ENCODE assay signal across 16 cellular contexts in the genomic region with DNA sequence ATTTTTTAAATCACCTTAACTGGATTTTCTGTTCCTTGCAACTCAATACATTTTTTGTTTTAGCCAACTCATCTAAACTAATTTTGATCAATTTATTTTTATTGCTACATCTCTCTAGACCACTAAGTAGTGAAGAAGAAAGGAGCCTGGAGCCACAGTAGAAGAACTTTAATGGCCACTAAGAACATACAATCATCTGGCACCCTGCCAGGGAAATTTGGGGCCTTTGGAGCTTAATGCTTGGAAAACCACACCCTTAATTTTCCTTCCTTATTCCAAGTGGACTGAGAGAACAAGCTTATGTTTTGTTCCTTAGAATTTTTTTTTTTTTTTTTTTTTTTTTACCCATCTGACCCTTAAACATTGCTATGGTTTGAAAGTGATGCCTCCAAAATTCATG. TPM values are rescaled to one million over a fixed set of nuclear protein-coding genes. Genes with fewer than 3 reads are reported as not detected.
A peak's percentile ranks its signal among the peaks of the same experiment; 100 is the strongest.
DNase-seq lines count a peak whose midpoint lies in the region; ATAC-seq lines count a peak whose summit lies in the region.
"Had no signal": no experiment of that assay in that cellular context is flagged by ENCODE, and none has a peak within 500 bp of the region (broad histone marks: within the 10 kb centered on the region; RNA-seq: fewer than 3 reads in every experiment).

No MANE protein-coding gene starts in this region.

- H3K4me3 ChIP-seq in mucosa of rectum (ENCODE audit: low read length in 2 of 2) = no peak overlapping the region
- H3K4me3 ChIP-seq: BLaER1, SJSA1 had no signal

- no peak overlapping the region for H3K9ac ChIP-seq in mucosa of rectum (ENCODE audit: low read depth in 1 of 2, low read length in 2 of 2)
- H3K9ac ChIP-seq: BLaER1 had no signal

- H3K27ac Mint-ChIP-seq in activated naive CD8-positive, alpha-beta T cell treated with anti-CD3 and anti-CD28 coated beads, Interleukin-2, amount 50 U/mL, for 24 hours = no peak overlapping the region
- no peak overlapping the region for H3K27ac Mint-ChIP-seq in stimulated activated naive B cell treated with anti-CD40 and anti-IgM and Interleukin-4, amounts not matched to agents 10 μg/mL and 1 μg/mL and 100 μg/mL, for 72 hours
- H3K27ac Mint-ChIP-seq: CD8-positive, alpha-beta T cell had no signal

- no peaks in the 10 kb centered on the region for H3K27me3 ChIP-seq in mucosa of rectum (ENCODE audit: control insufficient read depth in 2 of 2, insufficient read depth in 2 of 2, low read length in 2 of 2)
- H3K27me3 ChIP-seq: BLaER1, SJSA1 had no signal

- H3K36me3 ChIP-seq in mucosa of rectum (ENCODE audit: control insufficient read depth in 2 of 2, insufficient read depth in 2 of 2, low read length in 2 of 2) = peaks cover 7 to 11% of the 10 kb centered on the region in 2 donors

- DNase-seq in NCI-H748 (lab: John Stamatoyannopoulos, UW; ENCODE audit: unreplicated experiment) (peak; percentile 36), NCI-H748 treated with DMSO at 0.1 percent for 48 hours (lab: John Stamatoyannopoulos, UW) (no peak), LoVo (ENCODE audit: low spot score) (peak; percentile 45), RPMI7951 (ENCODE audit: low read depth) (peak; percentile 10), HPDE6-E6E7 (ENCODE audit: extremely low spot score) (no peak)
- no peak for DNase-seq in activated naive CD8-positive, alpha-beta T cell treated with anti-CD3 and anti-CD28 coated beads, Interleukin-2, amount 50 U/mL, for 24 hours
- DNase-seq in stimulated activated naive B cell treated with anti-CD40 and anti-IgM and Interleukin-4, amounts not matched to agents 10 μg/mL and 1 μg/mL and 100 μg/mL, for 72 hours = no peak
- DNase-seq: CD8-positive, alpha-beta T cell; GOT3; NCI-H2029; NCI-H524; OCI-M1; SW 1271 had no signal

- peaks cover 13% of the 10 kb centered on the region for H3K9me3 Mint-ChIP-seq in activated naive CD8-positive, alpha-beta T cell treated with anti-CD3 and anti-CD28 coated beads, Interleukin-2, amount 50 U/mL, for 24 hours
- peaks cover 0 to 3% of the 10 kb centered on the region in 2 donors for H3K9me3 Mint-ChIP-seq in stimulated activated naive B cell treated with anti-CD40 and anti-IgM and Interleukin-4, amounts not matched to agents 10 μg/mL and 1 μg/mL and 100 μg/mL, for 72 hours
- H3K9me3 Mint-ChIP-seq: CD8-positive, alpha-beta T cell had no signal

- H3K9me3 ChIP-seq in mucosa of rectum (ENCODE audit: control insufficient read depth in 2 of 2, low read length in 2 of 2) = peaks cover 0 to 3% of the 10 kb centered on the region in 2 donors
- H3K9me3 ChIP-seq: SJSA1 had no signal

- peak overlapping the region; percentile 87 to 91 for H3K27ac ChIP-seq in mucosa of rectum (ENCODE audit: low read depth in 2 of 2, low read length in 2 of 2)
- H3K27ac ChIP-seq: BLaER1, SJSA1 had no signal

- H3K4me1 Mint-ChIP-seq in activated naive CD8-positive, alpha-beta T cell treated with anti-CD3 and anti-CD28 coated beads, Interleukin-2, amount 50 U/mL, for 24 hours = no peaks in the 10 kb centered on the region
- peaks cover 2 to 5% of the 10 kb centered on the region in 2 donors for H3K4me1 Mint-ChIP-seq in stimulated activated naive B cell treated with anti-CD40 and anti-IgM and Interleukin-4, amounts not matched to agents 10 μg/mL and 1 μg/mL and 100 μg/mL, for 72 hours

- no peaks in the 10 kb centered on the region for H3K27me3 Mint-ChIP-seq in activated naive CD8-positive, alpha-beta T cell treated with anti-CD3 and anti-CD28 coated beads, Interleukin-2, amount 50 U/mL, for 24 hours
- no peaks in the 10 kb centered on the region for H3K27me3 Mint-ChIP-seq in stimulated activated naive B cell treated with anti-CD40 and anti-IgM and Interleukin-4, amounts not matched to agents 10 μg/mL and 1 μg/mL and 100 μg/mL, for 72 hours

- no peak for ATAC-seq in activated naive CD8-positive, alpha-beta T cell treated with anti-CD3 and anti-CD28 coated beads, Interleukin-2, amount 50 U/mL, for 24 hours
- ATAC-seq in stimulated activated naive B cell treated with anti-CD40 and anti-IgM and Interleukin-4, amounts not matched to agents 10 μg/mL and 1 μg/mL and 100 μg/mL, for 72 hours (replicated peaks) = no peak
- ATAC-seq: CD8-positive, alpha-beta T cell had no signal

- H3K36me3 Mint-ChIP-seq in activated naive CD8-positive, alpha-beta T cell treated with anti-CD3 and anti-CD28 coated beads, Interleukin-2, amount 50 U/mL, for 24 hours (ENCODE audit: low read depth) = peaks cover 34% of the 10 kb centered on the region
- peaks cover 43 to 55% of the 10 kb centered on the region in 2 donors for H3K36me3 Mint-ChIP-seq in stimulated activated naive B cell treated with anti-CD40 and anti-IgM and Interleukin-4, amounts not matched to agents 10 μg/mL and 1 μg/mL and 100 μg/mL, for 72 hours

- no peak overlapping the region for H3K4me3 Mint-ChIP-seq in activated naive CD8-positive, alpha-beta T cell treated with anti-CD3 and anti-CD28 coated beads, Interleukin-2, amount 50 U/mL, for 24 hours
- no peak overlapping the region for H3K4me3 Mint-ChIP-seq in stimulated activated naive B cell treated with anti-CD40 and anti-IgM and Interleukin-4, amounts not matched to agents 10 μg/mL and 1 μg/mL and 100 μg/mL, for 72 hours
- H3K4me3 Mint-ChIP-seq: CD8-positive, alpha-beta T cell had no signal

- peaks cover 12 to 23% of the 10 kb centered on the region in 2 donors for H3K4me1 ChIP-seq in mucosa of rectum (ENCODE audit: control insufficient read depth in 2 of 2, insufficient read depth in 2 of 2, low read length in 2 of 2)
- H3K4me1 ChIP-seq: BLaER1, SJSA1 had no signal

RNA-seq across cellular contexts. Expression of a gene that starts 12.0 kb away (rescaled TPM):
- total RNA-seq in RPMI7951 (2014; rRNA removed; shearing (Covaris generic)) = 7.4 and 11.2 TPM in 2 replicates

Comparison
In these comparisons a context has a peak if more than half of its experiments do, and no peak if none do; other contexts are left out.
1. DNase-seq: peak in NCI-H748 (single experiment), LoVo (single experiment) and RPMI7951 (single experiment); none in NCI-H748 treated with DMSO at 0.1 percent for 48 hours (single experiment), HPDE6-E6E7 (single experiment), activated naive CD8-positive, alpha-beta T cell treated with anti-CD3 and anti-CD28 coated beads, Interleukin-2, amount 50 U/mL, for 24 hours (single experiment) and stimulated activated naive B cell treated with anti-CD40 and anti-IgM and Interleukin-4, amounts not matched to agents 10 μg/mL and 1 μg/mL and 100 μg/mL, for 72 hours (single experiment).